Comparison of ENCODE assay signal across 13 cellular contexts in genomic region chr10:111473361-111473760, GRCh38.
A peak's percentile ranks its signal among the peaks of the same experiment; 100 is the strongest.
DNase-seq lines count a peak whose midpoint lies in the region; ATAC-seq and TF ChIP-seq lines count a peak whose summit lies in the region.
"Had no signal": no experiment of that assay in that cellular context is flagged by ENCODE, and none has a peak within 500 bp of the region (broad histone marks: within the 10 kb centered on the region; RNA-seq: fewer than 3 reads in every experiment).

No MANE protein-coding gene starts in this region.

- dilution Hi-C loops in mammary epithelial cell (cut with HindIII; ENCODE audit: low sequenced_read_pairs): no loop called here

- TF ChIP-seq EP300 in esophagus muscularis mucosa (IDR thresholded peaks at IDR 0.05): no peak

- no peaks in the 10 kb centered on the region for H3K9me3 Mint-ChIP-seq in MCF 10A (ENCODE audit: unreplicated experiment)
- H3K9me3 Mint-ChIP-seq in stimulated activated effector memory CD8-positive, alpha-beta T cell treated with anti-CD3 and anti-CD28 coated beads, Interleukin-12 subunit alpha, Interleukin-12 subunit beta, amount 100 ng/mL, for 72 hours: no peaks in the 10 kb centered on the region
- H3K9me3 Mint-ChIP-seq in WTC11: peaks cover 6% of the 10 kb centered on the region; the same call in 1 of the 2 replicates
- no peaks in the 10 kb centered on the region for H3K9me3 Mint-ChIP-seq in activated CD8-positive, alpha-beta T cell treated with anti-CD3 and anti-CD28 coated beads, Interleukin-2, amount 10 ng/mL, durations not matched to agents 7 days and 5 days (ENCODE audit: insufficient read depth)

- in situ Hi-C loops in mammary epithelial cell (cut with MboI; ENCODE audit: low sequenced_read_pairs in 2 of 2): no loop called here

- CTCF ChIA-PET in MCF 10A (lab: Yijun Ruan, JAX): no interaction called here
- CTCF ChIA-PET in mammary epithelial cell (lab: Charles Lee; ENCODE audit: low non-redundant PET): no interaction called here
- CTCF ChIA-PET in WTC11 (lab: Charles Lee): no interaction called here
- CTCF ChIA-PET in activated CD8-positive, alpha-beta T cell treated with anti-CD3 and anti-CD28 coated beads, Interleukin-2, amount 10 ng/mL, durations not matched to agents 7 days and 5 days (lab: Charles Lee): no interaction called here

- no TSS peak for BruUV-seq in MCF 10A (replicated peaks; lab: Mats Ljungman, UMichigan)
- no TSS peak for BruUV-seq in mammary epithelial cell (replicated peaks; lab: Mats Ljungman, UMichigan)

- WGBS in mammary epithelial cell (ENCODE audit: low coverage, missing lambda C conversion rate): 0% methylated on average over 3 of the region's 3 CpGs
- WGBS in esophagus muscularis mucosa: 74% methylated on average over 2 of the region's 3 CpGs

- H3K4me1 Mint-ChIP-seq in MCF 10A (ENCODE audit: insufficient read depth, unreplicated experiment): peaks cover 14% of the 10 kb centered on the region
- no peaks in the 10 kb centered on the region for H3K4me1 Mint-ChIP-seq in stimulated activated effector memory CD8-positive, alpha-beta T cell treated with anti-CD3 and anti-CD28 coated beads, Interleukin-12 subunit alpha, Interleukin-12 subunit beta, amount 100 ng/mL, for 72 hours
- peaks cover 17% of the 10 kb centered on the region for H3K4me1 Mint-ChIP-seq in WTC11
- H3K4me1 Mint-ChIP-seq in activated CD8-positive, alpha-beta T cell treated with anti-CD3 and anti-CD28 coated beads, Interleukin-2, amount 10 ng/mL, durations not matched to agents 7 days and 5 days (ENCODE audit: low read depth): no peaks in the 10 kb centered on the region
- H3K4me1 Mint-ChIP-seq: CD4-positive, CD25-positive, alpha-beta regulatory T cell had no signal

- H3K36me3 Mint-ChIP-seq in MCF 10A (ENCODE audit: insufficient read depth, unreplicated experiment) (peaks cover 7% of the 10 kb centered on the region), WTC11 (no peaks in the 10 kb centered on the region)
- H3K36me3 Mint-ChIP-seq in stimulated activated effector memory CD8-positive, alpha-beta T cell treated with anti-CD3 and anti-CD28 coated beads, Interleukin-12 subunit alpha, Interleukin-12 subunit beta, amount 100 ng/mL, for 72 hours: no peaks in the 10 kb centered on the region
- H3K36me3 Mint-ChIP-seq in activated CD8-positive, alpha-beta T cell treated with anti-CD3 and anti-CD28 coated beads, Interleukin-2, amount 10 ng/mL, durations not matched to agents 7 days and 5 days (ENCODE audit: low read depth): no peaks in the 10 kb centered on the region
- H3K36me3 Mint-ChIP-seq: CD4-positive, CD25-positive, alpha-beta regulatory T cell had no signal

- H3K27me3 ChIP-seq in breast epithelium (no peaks in the 10 kb centered on the region), mammary epithelial cell (ENCODE audit: insufficient read depth, low read length) (no peaks in the 10 kb centered on the region), esophagus muscularis mucosa (no peaks in the 10 kb centered on the region)

- no peaks in the 10 kb centered on the region for H3K9me3 ChIP-seq in breast epithelium
- H3K9me3 ChIP-seq in mammary epithelial cell (replicated peaks; ENCODE audit: insufficient read depth, low read length): no peaks in the 10 kb centered on the region
- H3K9me3 ChIP-seq in esophagus muscularis mucosa: no peaks in the 10 kb centered on the region

- TF ChIP-seq CTCF in MCF 10A (IDR thresholded peaks at IDR 0.05; ENCODE audit: unreplicated experiment) (no peak), breast epithelium (IDR thresholded peaks at IDR 0.05) (no peak), mammary epithelial cell (conservative IDR thresholded peaks at IDR 0.05 in 1 of 2, IDR thresholded peaks at IDR 0.05 in 1 of 2; ENCODE audit: extremely low read depth in 1 of 2, insufficient read depth in 1 of 2, low read depth in 1 of 2, low read length in 2 of 2) (no peak), esophagus muscularis mucosa (IDR thresholded peaks at IDR 0.05) (no peak), WTC11 (IDR thresholded peaks at IDR 0.05) (no peak)

- H3K4me3 ChIP-seq in breast epithelium (no peak overlapping the region), mammary epithelial cell (replicated peaks in 1 of 3; ENCODE audit: insufficient read depth in 1 of 3, low read depth in 2 of 3, low read length in 3 of 3) (no peak overlapping the region), esophagus muscularis mucosa (no peak overlapping the region)

- H3K9ac ChIP-seq in mammary epithelial cell (ENCODE audit: insufficient read depth, low read length): no peak overlapping the region

- H2AFZ ChIP-seq in mammary epithelial cell (ENCODE audit: low read depth, low read length): peak overlapping the region; percentile 62

- DNase-seq in MCF 10A (ENCODE audit: unreplicated experiment) (peak; percentile 88), breast epithelium (ENCODE audit: low spot score in 2 of 2) (no peak), mammary epithelial cell (peak; percentile 91), esophagus muscularis mucosa (ENCODE audit: extremely low spot score) (peak; percentile 89), SW 1271 (lab: John Stamatoyannopoulos, UW) (no peak), WTC11 (ENCODE audit: low spot score) (no peak)
- DNase-seq in stimulated activated effector memory CD8-positive, alpha-beta T cell treated with anti-CD3 and anti-CD28 coated beads, Interleukin-12 subunit alpha, Interleukin-12 subunit beta, amount 100 ng/mL, for 72 hours (ENCODE audit: low spot score in 2 of 2): no peak
- DNase-seq in activated CD8-positive, alpha-beta T cell treated with anti-CD3 and anti-CD28 coated beads, Interleukin-2, amount 10 ng/mL, durations not matched to agents 7 days and 5 days: no peak
- DNase-seq: CD4-positive, CD25-positive, alpha-beta regulatory T cell; DMS53; GF-D8; HCEC 1CT had no signal

- ATAC-seq in stimulated activated effector memory CD8-positive, alpha-beta T cell treated with anti-CD3 and anti-CD28 coated beads, Interleukin-12 subunit alpha, Interleukin-12 subunit beta, amount 100 ng/mL, for 72 hours: peak; percentile 36
- no peak for ATAC-seq in WTC11
- ATAC-seq in activated CD8-positive, alpha-beta T cell treated with anti-CD3 and anti-CD28 coated beads, Interleukin-2, amount 10 ng/mL, durations not matched to agents 7 days and 5 days: no peak

- no peaks in the 10 kb centered on the region for H3K36me3 ChIP-seq in breast epithelium
- no peaks in the 10 kb centered on the region for H3K36me3 ChIP-seq in mammary epithelial cell (ENCODE audit: insufficient read depth, low read length)
- no peaks in the 10 kb centered on the region for H3K36me3 ChIP-seq in esophagus muscularis mucosa

- no peak overlapping the region for H3K27ac ChIP-seq in breast epithelium
- H3K27ac ChIP-seq in mammary epithelial cell (ENCODE audit: insufficient read depth, low read depth, low read length): no peak overlapping the region
- H3K27ac ChIP-seq in esophagus muscularis mucosa (replicated peaks in 1 of 4): no peak overlapping the region
- H3K27ac ChIP-seq: 22Rv1 had no signal

- peak overlapping the region; percentile 12 for H3K4me2 ChIP-seq in mammary epithelial cell (ENCODE audit: insufficient read depth, low read depth, low read length)

- TF ChIP-seq POLR2A in breast epithelium (IDR thresholded peaks at IDR 0.05) (no peak), esophagus muscularis mucosa (IDR thresholded peaks at IDR 0.05; ENCODE audit: low read depth) (no peak)

- H3K4me1 ChIP-seq in breast epithelium (no peaks in the 10 kb centered on the region), mammary epithelial cell (ENCODE audit: insufficient read depth, low read length) (peaks cover 28% of the 10 kb centered on the region), esophagus muscularis mucosa (no peaks in the 10 kb centered on the region)

- H4K20me1 ChIP-seq in mammary epithelial cell (ENCODE audit: insufficient read depth, low read length): no peaks in the 10 kb centered on the region

- POLR2A ChIA-PET in MCF 10A (lab: Yijun Ruan, JAX): interaction anchor here (0.6 to 3.7 kb wide), 4 partner anchors 8 to 450 kb away, joined by 3 to 21 read pairs (median 4); no protein-coding TSS in a partner anchor
- POLR2A ChIA-PET in WTC11 (lab: Charles Lee): interaction anchor here (0.6 kb wide), 1 partner anchor 95 kb away, joined by 3 read pairs; no protein-coding TSS in a partner anchor
- POLR2A ChIA-PET in activated CD8-positive, alpha-beta T cell treated with anti-CD3 and anti-CD28 coated beads, Interleukin-2, amount 10 ng/mL, durations not matched to agents 7 days and 5 days (lab: Charles Lee): no interaction called here

- intact Hi-C loops in MCF 10A (cut with micrococcal nuclease): no loop called here
- intact Hi-C loops in breast epithelium (cut with DNase I; ENCODE audit: low total_unique reads): no loop called here
- intact Hi-C loops in mammary epithelial cell (cut with micrococcal nuclease): loop anchor here (5.0 kb wide), 1 partner anchor 1266 kb away; the partner anchor contains the start of gene MXI1
- intact Hi-C loops in esophagus muscularis mucosa (cut with DNase I): no loop called here

- H3K4me3 Mint-ChIP-seq in MCF 10A (ENCODE audit: unreplicated experiment) (no peak overlapping the region), WTC11 (no peak overlapping the region)
- no peak overlapping the region for H3K4me3 Mint-ChIP-seq in stimulated activated effector memory CD8-positive, alpha-beta T cell treated with anti-CD3 and anti-CD28 coated beads, Interleukin-12 subunit alpha, Interleukin-12 subunit beta, amount 100 ng/mL, for 72 hours
- no peak overlapping the region for H3K4me3 Mint-ChIP-seq in activated CD8-positive, alpha-beta T cell treated with anti-CD3 and anti-CD28 coated beads, Interleukin-2, amount 10 ng/mL, durations not matched to agents 7 days and 5 days
- H3K4me3 Mint-ChIP-seq: CD4-positive, CD25-positive, alpha-beta regulatory T cell had no signal

- H3K27me3 Mint-ChIP-seq in MCF 10A (ENCODE audit: insufficient read depth, unreplicated experiment) (no peaks in the 10 kb centered on the region), WTC11 (ENCODE audit: low read depth) (no peaks in the 10 kb centered on the region)
- no peaks in the 10 kb centered on the region for H3K27me3 Mint-ChIP-seq in activated CD8-positive, alpha-beta T cell treated with anti-CD3 and anti-CD28 coated beads, Interleukin-2, amount 10 ng/mL, durations not matched to agents 7 days and 5 days (ENCODE audit: low read depth)
- H3K27me3 Mint-ChIP-seq: CD4-positive, CD25-positive, alpha-beta regulatory T cell had no signal

- H3K27ac Mint-ChIP-seq in MCF 10A (ENCODE audit: low read depth, unreplicated experiment) (peak overlapping the region; percentile 73), WTC11 (no peak overlapping the region)
- H3K27ac Mint-ChIP-seq in stimulated activated effector memory CD8-positive, alpha-beta T cell treated with anti-CD3 and anti-CD28 coated beads, Interleukin-12 subunit alpha, Interleukin-12 subunit beta, amount 100 ng/mL, for 72 hours: no peak overlapping the region
- no peak overlapping the region for H3K27ac Mint-ChIP-seq in activated CD8-positive, alpha-beta T cell treated with anti-CD3 and anti-CD28 coated beads, Interleukin-2, amount 10 ng/mL, durations not matched to agents 7 days and 5 days
- H3K27ac Mint-ChIP-seq: CD4-positive, CD25-positive, alpha-beta regulatory T cell had no signal

- no peaks in the 10 kb centered on the region for H3K79me2 ChIP-seq in mammary epithelial cell (ENCODE audit: insufficient read depth, low read length)

TF ChIP-seq in WTC11, 78 proteins besides CTCF, POLR2A, EP300 and RAD21 (continues in another document):
- TF ChIP-seq ZNF121 (CRISPR knock-in tag; IDR thresholded peaks at IDR 0.05): no peak
- TF ChIP-seq ZNF416 (CRISPR knock-in tag; IDR thresholded peaks at IDR 0.05): no peak
- no peak for TF ChIP-seq NFATC4 (CRISPR knock-in tag; IDR thresholded peaks at IDR 0.05)

Comparison
In these comparisons a context has a peak if more than half of its experiments do, and no peak if none do; other contexts are left out.
1. DNase-seq: peak in MCF 10A (single experiment), mammary epithelial cell (single experiment) and esophagus muscularis mucosa (single experiment); none in breast epithelium (0 of 2), stimulated activated effector memory CD8-positive, alpha-beta T cell treated with anti-CD3 and anti-CD28 coated beads, Interleukin-12 subunit alpha, Interleukin-12 subunit beta, amount 100 ng/mL, for 72 hours (0 of 2), SW 1271 (0 of 2), WTC11 (single experiment) and activated CD8-positive, alpha-beta T cell treated with anti-CD3 and anti-CD28 coated beads, Interleukin-2, amount 10 ng/mL, durations not matched to agents 7 days and 5 days (single experiment).